In genomic region chr5:927172-928015, GRCh38 we compare ENCODE assay signal across 10 cellular contexts. TPM values are rescaled to one million over a fixed set of nuclear protein-coding genes. Genes with fewer than 3 reads are reported as not detected.
A peak's percentile ranks its signal among the peaks of the same experiment; 100 is the strongest.
DNase-seq lines count a peak whose midpoint lies in the region; ATAC-seq and FAIRE-seq lines count a peak whose summit lies in the region.
"Had no signal": no experiment of that assay in that cellular context is flagged by ENCODE, and none has a peak within 500 bp of the region (broad histone marks: within the 10 kb centered on the region; RNA-seq: fewer than 3 reads in every experiment).

No MANE protein-coding gene starts in this region.

- 58 to 75% (median 67%) methylated on average over 25 to 30 of the region's 30 CpGs for WGBS in small intestine, 3 donors

- H3K9me3 ChIP-seq in iPS-20b (ENCODE audit: insufficient read depth, low read depth, low read length) (no peaks in the 10 kb centered on the region), small intestine (ENCODE audit: control insufficient read depth, low read depth) (no peaks in the 10 kb centered on the region)
- H3K9me3 ChIP-seq: colonic mucosa, SJSA1 had no signal

- no peaks in the 10 kb centered on the region for H3K4me1 ChIP-seq in iPS-20b (ENCODE audit: insufficient read depth, low read length)
- H3K4me1 ChIP-seq in small intestine (ENCODE audit: control insufficient read depth in 2 of 2, insufficient read depth in 1 of 2, low read depth in 1 of 2, low read length in 1 of 2), result no peaks in the 10 kb centered on the region
- H3K4me1 ChIP-seq: colonic mucosa had no signal

- no peaks in the 10 kb centered on the region for H3K9me3 Mint-ChIP-seq in activated T-helper 17 cell treated with anti-CD3 and anti-CD28 coated beads, Interleukin-2, amount 50 U/mL, for 72 hours

- peak overlapping the region; percentile 32 for H3K4me3 Mint-ChIP-seq in activated T-helper 17 cell treated with anti-CD3 and anti-CD28 coated beads, Interleukin-2, amount 50 U/mL, for 72 hours

- H3K36me3 Mint-ChIP-seq in activated T-helper 17 cell treated with anti-CD3 and anti-CD28 coated beads, Interleukin-2, amount 50 U/mL, for 72 hours (ENCODE audit: low read depth), result no peaks in the 10 kb centered on the region

- H3K27me3 ChIP-seq in H7 (ENCODE audit: control insufficient read depth, insufficient read depth, low read length), result peaks cover 7% of the 10 kb centered on the region; the same call in 1 of the 2 replicates
- H3K27me3 ChIP-seq in iPS-20b (ENCODE audit: insufficient read depth, low read length), result peaks cover 47% of the 10 kb centered on the region
- peaks cover 0 to 3% of the 10 kb centered on the region in 2 donors for H3K27me3 ChIP-seq in small intestine (ENCODE audit: control insufficient read depth in 2 of 2, insufficient read depth in 2 of 2, low read length in 2 of 2)

- no peak overlapping the region for H3K9ac ChIP-seq in iPS-20b (ENCODE audit: low read depth, low read length)

- H3K4me3 ChIP-seq in H7 (ENCODE audit: insufficient read depth, low read depth, low read length) (peak overlapping the region; percentile 16; the same call in 1 of the 2 replicates), iPS-20b (ENCODE audit: low read length) (peak overlapping the region; percentile 62; the same call in 1 of the 2 replicates), small intestine (ENCODE audit: low read depth in 1 of 2, low read length in 2 of 2) (no peak overlapping the region)
- H3K4me3 ChIP-seq: SJSA1 had no signal

- H3K36me3 ChIP-seq in H7 (replicated peaks; ENCODE audit: control insufficient read depth, insufficient read depth, low read length) (no peaks in the 10 kb centered on the region), iPS-20b (ENCODE audit: insufficient read depth, low read depth, low read length) (no peaks in the 10 kb centered on the region), small intestine (ENCODE audit: control insufficient read depth in 2 of 2, insufficient read depth in 2 of 2, low read length in 2 of 2) (no peaks in the 10 kb centered on the region)
- H3K36me3 ChIP-seq: colonic mucosa, SJSA1 had no signal

- DNase-seq in H7 (peak; percentile 16), small intestine (peak; percentile 33), NCI-H2107 (lab: John Stamatoyannopoulos, UW) (no peak)
- DNase-seq: activated CD4-positive, CD25-positive, alpha-beta regulatory T cell treated with anti-CD3 and anti-CD28 coated beads, Interleukin-2, amount 50 U/mL, for 72 hours; colonic mucosa had no signal

- H3K4me1 Mint-ChIP-seq in activated T-helper 17 cell treated with anti-CD3 and anti-CD28 coated beads, Interleukin-2, amount 50 U/mL, for 72 hours, result peaks cover 12% of the 10 kb centered on the region

- H3K27me3 Mint-ChIP-seq in activated T-helper 17 cell treated with anti-CD3 and anti-CD28 coated beads, Interleukin-2, amount 50 U/mL, for 72 hours, result peaks cover 21% of the 10 kb centered on the region

- no peak overlapping the region for H3K27ac ChIP-seq in iPS-20b (ENCODE audit: low read length)
- no peak overlapping the region for H3K27ac ChIP-seq in small intestine (ENCODE audit: low read depth in 1 of 2, low read length in 1 of 2)
- H3K27ac ChIP-seq: colonic mucosa, SJSA1 had no signal

- no peak for ATAC-seq in activated T-helper 17 cell treated with anti-CD3 and anti-CD28 coated beads, Interleukin-2, amount 50 U/mL, for 72 hours (replicated peaks)
- no peak for ATAC-seq in HG02571 (IDR thresholded peaks at IDR 0.05; ENCODE audit: unreplicated experiment)
- ATAC-seq in HG03280 (IDR thresholded peaks at IDR 0.05; ENCODE audit: unreplicated experiment), result no peak

- FAIRE-seq in small intestine (lab: Jason Lieb, UNC), result no peak

- no peak overlapping the region for H3K27ac Mint-ChIP-seq in activated T-helper 17 cell treated with anti-CD3 and anti-CD28 coated beads, Interleukin-2, amount 50 U/mL, for 72 hours

RNA-seq across cellular contexts. Expression of gene TRIP13, which starts 34.7 kb away (rescaled TPM):
- total RNA-seq in H7 (2014; rRNA removed; shearing (Covaris generic)), result 60.3 and 63.0 TPM in 2 replicates
- 10 to 100 TPM; 18.3 to 45.0 TPM for total RNA-seq in activated T-helper 17 cell treated with anti-CD3 and anti-CD28 coated beads, Interleukin-2, amount 50 U/mL, for 72 hours
- polyA plus RNA-seq in small intestine, result 10 to 100 TPM in 1 of 3 donors, 1 to 10 TPM in 2; 1.6 to 12.1 (median 7.4) TPM

RNA-seq across cellular contexts. Expression of gene BRD9, which starts 34.8 kb away (rescaled TPM):
- total RNA-seq in H7 (2014; rRNA removed; shearing (Covaris generic)), result 32.1 and 39.3 TPM in 2 replicates
- 10 to 100 TPM; 65.2 to 72.5 TPM for total RNA-seq in activated T-helper 17 cell treated with anti-CD3 and anti-CD28 coated beads, Interleukin-2, amount 50 U/mL, for 72 hours
- polyA plus RNA-seq in small intestine, result 10 to 100 TPM; 21.2 to 53.2 (median 28.6) TPM

Comparison
In these comparisons a context has a peak if more than half of its experiments do, and no peak if none do; other contexts are left out.
1. H3K4me3 ChIP-seq: peak in H7 (single experiment) and iPS-20b (single experiment); none in small intestine (0 of 2).